ENCODE assay signal across 1 cellular context in genomic region chr16:57894390-57895080, GRCh38.
A peak's percentile ranks its signal among the peaks of the same experiment; 100 is the strongest.
TF ChIP-seq lines count a peak whose summit lies in the region.

No MANE protein-coding gene starts in this region.

TF ChIP-seq in A549, 52 proteins besides CTCF, POLR2A, EP300 and RAD21 (continued from another document):
- TF ChIP-seq MYC (IDR thresholded peaks at IDR 0.05; ENCODE audit: borderline replicate concordance, low read length) (no peak), RNF2 (IDR thresholded peaks at IDR 0.05; ENCODE audit: borderline replicate concordance, low read depth) (no peak), HEYL (CRISPR knock-in tag; IDR thresholded peaks at IDR 0.05) (peak; percentile 46; the same call in 1 of the 2 replicates), ATOH8 (CRISPR knock-in tag; IDR thresholded peaks at IDR 0.05; ENCODE audit: low read depth) (0 out of 2 replicates have a peak, but pooled peaks have one; percentile 27), TP53 (CRISPR knock-in tag; IDR thresholded peaks at IDR 0.05) (no peak), HOXB5 (CRISPR knock-in tag; IDR thresholded peaks at IDR 0.05) (no peak), FOSB (CRISPR knock-in tag; IDR thresholded peaks at IDR 0.05) (no peak), CBX8 (IDR thresholded peaks at IDR 0.05) (no peak), HMGXB4 (CRISPR knock-in tag; IDR thresholded peaks at IDR 0.05; ENCODE audit: borderline replicate concordance) (no peak), ZNF302 (CRISPR knock-in tag; IDR thresholded peaks at IDR 0.05) (no peak; the same call in 1 of the 2 replicates), HES2 (IDR thresholded peaks at IDR 0.05) (no peak), RCOR1 (IDR thresholded peaks at IDR 0.05; ENCODE audit: low read depth, low read length) (no peak), ZC3H11A (IDR thresholded peaks at IDR 0.05) (no peak), RARB (CRISPR knock-in tag; IDR thresholded peaks at IDR 0.05) (no peak), POLR2AphosphoS2 (conservative IDR thresholded peaks at IDR 0.05; ENCODE audit: low read length) (no peak), ESRRA (IDR thresholded peaks at IDR 0.05; ENCODE audit: borderline replicate concordance, low read length) (no peak), HOXB13 (CRISPR knock-in tag; IDR thresholded peaks at IDR 0.05; ENCODE audit: low read depth) (0 out of 2 replicates have a peak, but pooled peaks have one; percentile 20), NFE2L2 (conservative IDR thresholded peaks at IDR 0.05; ENCODE audit: low read length) (no peak), KDM1A (IDR thresholded peaks at IDR 0.05; ENCODE audit: low read depth) (no peak), SMC3 (IDR thresholded peaks at IDR 0.05) (no peak), HDAC2 (IDR thresholded peaks at IDR 0.05) (no peak), MAX (IDR thresholded peaks at IDR 0.05) (no peak; the same call in 1 of the 2 replicates), BCL3 (IDR thresholded peaks at IDR 0.05) (no peak), E2F6 (IDR thresholded peaks at IDR 0.05; ENCODE audit: borderline replicate concordance, low read depth) (no peak)
